In genomic region chr20:3744806-3745685, GRCh38 we compare ENCODE assay signal across 8 cellular contexts. TPM values are rescaled to one million over a fixed set of nuclear protein-coding genes. Genes with fewer than 3 reads are reported as not detected.
DNase-seq lines count a peak whose midpoint lies in the region; TF ChIP-seq lines count a peak whose summit lies in the region.

No MANE protein-coding gene starts in this region.

- TF ChIP-seq CTCF in DOHH2 (IDR thresholded peaks at IDR 0.05; ENCODE audit: low read depth, low read length, poor library complexity, severe bottlenecking): no peak
- TF ChIP-seq CTCF in nephron (IDR thresholded peaks at IDR 0.05; ENCODE audit: unreplicated experiment in 3 of 3): no peak
- no peak for TF ChIP-seq CTCF in transverse colon (IDR thresholded peaks at IDR 0.05)
- TF ChIP-seq CTCF in esophagus squamous epithelium (IDR thresholded peaks at IDR 0.05): no peak

- H3K27ac ChIP-seq in DOHH2 (ENCODE audit: low read depth, low read length): no peak overlapping the region
- no peak overlapping the region for H3K27ac ChIP-seq in transverse colon
- no peak overlapping the region for H3K27ac ChIP-seq in esophagus squamous epithelium

- no peaks in the 10 kb centered on the region for H3K4me1 Mint-ChIP-seq in nephron

- DNase-seq in NCI-H146 (lab: John Stamatoyannopoulos, UW): peak; percentile 93
- DNase-seq in activated CD4-positive, alpha-beta T cell treated with anti-CD3 and anti-CD28 coated beads, Interleukin-2, amount 50 U/mL, for 1 hour: peak; percentile 76
- DNase-seq in effector CD8-positive, alpha-beta T cell (lab: John Stamatoyannopoulos, UW): peak; percentile 68
- DNase-seq in transverse colon: peak; percentile 71
- DNase-seq in NCI-H510A (lab: John Stamatoyannopoulos, UW): no peak
- DNase-seq in esophagus squamous epithelium (lab: John Stamatoyannopoulos, UW): no peak

- H3K36me3 ChIP-seq in DOHH2 (ENCODE audit: control insufficient read depth, low read length): no peaks in the 10 kb centered on the region
- no peaks in the 10 kb centered on the region for H3K36me3 ChIP-seq in transverse colon
- H3K36me3 ChIP-seq in esophagus squamous epithelium: peaks cover 0 to 20% (median 0%) of the 10 kb centered on the region in 3 donors

- H3K27ac Mint-ChIP-seq in nephron: no peak overlapping the region

- H3K79me2 ChIP-seq in DOHH2 (ENCODE audit: control insufficient read depth, low read length): no peaks in the 10 kb centered on the region

- no peaks in the 10 kb centered on the region for H3K9me2 ChIP-seq in DOHH2 (replicated peaks; ENCODE audit: control insufficient read depth, low read length)

- H3K4me1 ChIP-seq in DOHH2 (ENCODE audit: control insufficient read depth, low read length) (no peaks in the 10 kb centered on the region), transverse colon (peaks cover 0 to 6% (median 4%) of the 10 kb centered on the region in 4 donors), esophagus squamous epithelium (peaks cover 0 to 30% (median 9%) of the 10 kb centered on the region in 3 donors)

- H3K9me3 ChIP-seq in DOHH2 (ENCODE audit: control insufficient read depth, insufficient read depth, low read length): no peaks in the 10 kb centered on the region
- H3K9me3 ChIP-seq in transverse colon: no peaks in the 10 kb centered on the region
- H3K9me3 ChIP-seq in esophagus squamous epithelium: no peaks in the 10 kb centered on the region

- peaks cover 37% of the 10 kb centered on the region for H3K27me3 Mint-ChIP-seq in nephron (ENCODE audit: low read depth)

- H3K4me2 ChIP-seq in DOHH2 (ENCODE audit: low read length): peak overlapping the region; percentile 15; the same call in 1 of the 2 replicates

- TF ChIP-seq POLR2A in transverse colon (IDR thresholded peaks at IDR 0.05): no peak
- no peak for TF ChIP-seq POLR2A in esophagus squamous epithelium (IDR thresholded peaks at IDR 0.05)

- no peaks in the 10 kb centered on the region; the same call in 1 of the 2 replicates for H3F3A ChIP-seq in DOHH2 (ENCODE audit: control insufficient read depth, insufficient read depth)

- in situ Hi-C loops in transverse colon (cut with MboI; ENCODE audit: low pct_ligation_motif_present in 1 of 4, low pct_unique_long_range_greater_than_20kb in 1 of 4, low sequenced_read_pairs in 3 of 4): no loop called here

- peak overlapping the region in 2 of 3 experiments; percentile 18 to 59 for H3K4me3 Mint-ChIP-seq in nephron

- H3K36me3 Mint-ChIP-seq in nephron (ENCODE audit: low read depth): peaks cover 33% of the 10 kb centered on the region

- WGBS in transverse colon (ENCODE audit: low coverage in 1 of 2), 2 donors: 27 to 47% methylated on average over 13 to 45 of the region's 45 CpGs
- 30 to 54% methylated on average over 23 to 25 of the region's 45 CpGs for WGBS in esophagus squamous epithelium, 2 donors

- H3K4me3 ChIP-seq in DOHH2 (ENCODE audit: low read length) (no peak overlapping the region), transverse colon (no peak overlapping the region), esophagus squamous epithelium (peak overlapping the region in 1 of 4 donors; percentile 37)

- H3K9me3 Mint-ChIP-seq in nephron: no peaks in the 10 kb centered on the region

- H3K27me3 ChIP-seq in DOHH2 (ENCODE audit: control insufficient read depth, low read length) (peaks cover 7% of the 10 kb centered on the region; the same call in 1 of the 2 replicates), transverse colon (peaks cover 24% of the 10 kb centered on the region), esophagus squamous epithelium (peaks cover 0 to 47% (median 0%) of the 10 kb centered on the region in 4 donors)

- intact Hi-C loops in transverse colon (cut with DNase I; ENCODE audit: low total_unique reads) (no loop called here), esophagus squamous epithelium (cut with DNase I) (no loop called here)

- TF ChIP-seq EP300 in transverse colon (IDR thresholded peaks at IDR 0.05; ENCODE audit: low read depth): no peak

- no peaks in the 10 kb centered on the region for H4K20me1 ChIP-seq in DOHH2 (ENCODE audit: control insufficient read depth, insufficient read depth, low read depth, low read length)

RNA-seq across cellular contexts. Expression of gene HSPA12B, which starts 12.6 kb away (rescaled TPM):
- total RNA-seq in transverse colon (1 to 10 TPM in 3 of 4 donors, under 1 TPM in 1; 0.75 to 4.1 (median 2.7) TPM), esophagus squamous epithelium (1 to 10 TPM in 2 of 4 donors, under 1 TPM in 2; 0.64 to 4.6 (median 1.8) TPM)

RNA-seq across cellular contexts. Expression of gene ADISSP, which starts 22.5 kb away (rescaled TPM):
- total RNA-seq in transverse colon (10 to 100 TPM in 3 of 4 donors, 1 to 10 TPM in 1; 3.0 to 19.9 (median 16.3) TPM), esophagus squamous epithelium (10 to 100 TPM; 13.5 to 24.7 (median 19.8) TPM)

RNA-seq across cellular contexts. Expression of gene SIGLEC1, which starts 32.6 kb away (rescaled TPM):
- total RNA-seq in transverse colon (10 to 100 TPM in 1 of 4 donors, 1 to 10 TPM in 3; 2.2 to 17.6 (median 7.9) TPM), esophagus squamous epithelium (1 to 10 TPM in 2 of 4 donors, under 1 TPM in 2; 0.11 to 6.9 (median 1.8) TPM)

RNA-seq across cellular contexts. Expression of gene SPEF1, which starts 36.2 kb away (rescaled TPM):
- under 1 TPM in 1 of 4 donors, not detected in 3; 0.14 TPM for total RNA-seq in transverse colon
- under 1 TPM in 1 of 4 donors, not detected in 3; 0.19 TPM for total RNA-seq in esophagus squamous epithelium

RNA-seq across cellular contexts. Expression of gene CENPB, which starts 41.5 kb away (rescaled TPM):
- 10 to 100 TPM; 66.6 to 83.1 (median 72.8) TPM for total RNA-seq in transverse colon
- total RNA-seq in esophagus squamous epithelium: 10 to 100 TPM; 38.8 to 81.4 (median 67.1) TPM

Comparison
In these comparisons a context has a peak if more than half of its experiments do, and no peak if none do; other contexts are left out.
1. DNase-seq: peak in NCI-H146 (single experiment), activated CD4-positive, alpha-beta T cell treated with anti-CD3 and anti-CD28 coated beads, Interleukin-2, amount 50 U/mL, for 1 hour (single experiment), effector CD8-positive, alpha-beta T cell (single experiment) and transverse colon (single experiment); none in NCI-H510A (single experiment) and esophagus squamous epithelium (single experiment).